21 cellular contexts compared by ENCODE assay signal in genomic region chr3:72476139-72476483, GRCh38. TPM values are rescaled to one million over a fixed set of nuclear protein-coding genes. Genes with fewer than 3 reads are reported as not detected.
DNase-seq lines count a peak whose midpoint lies in the region; ATAC-seq, FAIRE-seq and TF ChIP-seq lines count a peak whose summit lies in the region.
"Had no signal": no experiment of that assay in that cellular context is flagged by ENCODE, and none has a peak within 500 bp of the region (broad histone marks: within the 10 kb centered on the region; RNA-seq: fewer than 3 reads in every experiment).

No MANE protein-coding gene starts in this region.

- peak overlapping the region; percentile 33 for H3K27ac Mint-ChIP-seq in activated T-helper 2 cell treated with anti-CD3 and anti-CD28 coated beads, Interferon-gamma antibody, Interleukin-2, Interleukin-4, amounts not matched to agents 10 μg/mL and 5 μg/mL and 100 μg/mL, durations not matched to agents 14 hours and 24 hours and 36 hours
- H3K27ac Mint-ChIP-seq: B cell; CD4-positive, alpha-beta T cell; CD8-positive, alpha-beta T cell had no signal

- CTCF ChIA-PET in HepG2 (lab: Yijun Ruan, JAX; ENCODE audit: low intra/inter-chr PET ratio, low total read pairs), result no interaction called here

- BruUV-seq in HepG2 (replicated peaks; lab: Mats Ljungman, UMichigan), result no TSS peak

- no peak for TF ChIP-seq RAD21 in HepG2 (CRISPR knock-in tag; IDR thresholded peaks at IDR 0.05)

- H3K4me3 ChIP-seq in right lobe of liver, result no peak overlapping the region
- H3K4me3 ChIP-seq in HepG2 (replicated peaks in 1 of 3; ENCODE audit: insufficient read depth in 1 of 3, low read depth in 2 of 3, low read length in 3 of 3), result no peak overlapping the region
- H3K4me3 ChIP-seq: A549; BLaER1 treated with 17β-estradiol and CSF1 and Interleukin-3, amounts not matched to agents 10 nM and 100 nM had no signal

- no peak overlapping the region for H2AFZ ChIP-seq in HepG2 (ENCODE audit: low read length)

- no peak for FAIRE-seq in HepG2 (lab: Jason Lieb, UNC)
- FAIRE-seq: A549, D721Med, G401.6, GM12891, GM19239 had no signal

- no peaks in the 10 kb centered on the region for H3K27me3 ChIP-seq in right lobe of liver
- H3K27me3 ChIP-seq in HepG2 (ENCODE audit: control insufficient read depth in 1 of 2, insufficient read depth in 2 of 2, low read length in 2 of 2), result no peaks in the 10 kb centered on the region; a peak in 1 of 5 replicates
- H3K27me3 ChIP-seq: BLaER1 treated with 17β-estradiol and CSF1 and Interleukin-3, amounts not matched to agents 10 nM and 100 nM had no signal

- H3K4me2 ChIP-seq in HepG2 (ENCODE audit: low read depth, low read length), result no peak overlapping the region
- H3K4me2 ChIP-seq: A549; BLaER1 treated with 17β-estradiol and CSF1 and Interleukin-3, amounts not matched to agents 10 nM and 100 nM had no signal

- H3K4me3 Mint-ChIP-seq in activated T-helper 2 cell treated with anti-CD3 and anti-CD28 coated beads, Interferon-gamma antibody, Interleukin-2, Interleukin-4, amounts not matched to agents 10 μg/mL and 5 μg/mL and 100 μg/mL, durations not matched to agents 14 hours and 24 hours and 36 hours (ENCODE audit: low read depth), result no peak overlapping the region
- H3K4me3 Mint-ChIP-seq: B cell; CD4-positive, alpha-beta T cell; CD8-positive, alpha-beta T cell had no signal

- POLR2A ChIA-PET in HepG2 (lab: Yijun Ruan, JAX), result no interaction called here

- TF ChIP-seq POLR2A in right lobe of liver (IDR thresholded peaks at IDR 0.05), result no peak
- TF ChIP-seq POLR2A in HepG2 (IDR thresholded peaks at IDR 0.05; ENCODE audit: insufficient read depth in 1 of 2, low read depth in 2 of 2, low read length in 2 of 2), result no peak

- no peaks in the 10 kb centered on the region for H3K79me2 ChIP-seq in HepG2 (ENCODE audit: insufficient read depth, low read length)

- no peaks in the 10 kb centered on the region for H3K9me3 ChIP-seq in right lobe of liver
- H3K9me3 ChIP-seq in HepG2 (ENCODE audit: low read length), result no peaks in the 10 kb centered on the region
- H3K9me3 ChIP-seq: A549, Caco-2 had no signal

- TF ChIP-seq CTCF in right lobe of liver (IDR thresholded peaks at IDR 0.05), result no peak
- no peak for TF ChIP-seq CTCF in HepG2 (CRISPR knock-in tag; IDR thresholded peaks at IDR 0.05)

- peaks cover 17% of the 10 kb centered on the region for H3K36me3 Mint-ChIP-seq in activated T-helper 2 cell treated with anti-CD3 and anti-CD28 coated beads, Interferon-gamma antibody, Interleukin-2, Interleukin-4, amounts not matched to agents 10 μg/mL and 5 μg/mL and 100 μg/mL, durations not matched to agents 14 hours and 24 hours and 36 hours (ENCODE audit: low read depth)
- H3K36me3 Mint-ChIP-seq: CD8-positive, alpha-beta T cell had no signal

- intact Hi-C loops in right lobe of liver (cut with DNase I), result no loop called here
- intact Hi-C loops in HepG2 (cut with micrococcal nuclease; ENCODE audit: unreplicated experiment), result no loop called here
- intact Hi-C loops in activated T-helper 2 cell treated with anti-CD3 and anti-CD28 coated beads, Interferon-gamma antibody, Interleukin-2, Interleukin-4, amounts not matched to agents 10 μg/mL and 5 μg/mL and 100 μg/mL, durations not matched to agents 14 hours and 24 hours and 36 hours (cut with micrococcal nuclease), result loop anchor here (1.0 kb wide), 1 partner anchor 149 kb away; no protein-coding TSS in a partner anchor
- intact Hi-C loops in posterior vena cava (cut with DNase I), result no loop called here

- TF ChIP-seq EP300 in HepG2 (IDR thresholded peaks at IDR 0.05; ENCODE audit: low read depth in 2 of 2, low read length in 2 of 2) (no peak), HepG2 (CRISPR knock-in tag; IDR thresholded peaks at IDR 0.05; ENCODE audit: borderline replicate concordance) (no peak)

- H3K27ac ChIP-seq in right lobe of liver (peak overlapping the region in 2 of 3 donors; percentile 56 to 68), HepG2 (ENCODE audit: extremely low read length, insufficient read depth, low read length) (no peak overlapping the region)
- H3K27ac ChIP-seq: 22Rv1; A549; BLaER1 treated with 17β-estradiol and CSF1 and Interleukin-3, amounts not matched to agents 10 nM and 100 nM; C4-2B had no signal

- H3K36me3 ChIP-seq in right lobe of liver (no peaks in the 10 kb centered on the region), HepG2 (replicated peaks in 1 of 2; ENCODE audit: control insufficient read depth in 1 of 2, insufficient read depth in 2 of 2, low read length in 2 of 2) (no peaks in the 10 kb centered on the region)
- H3K36me3 ChIP-seq: BLaER1 treated with 17β-estradiol and CSF1 and Interleukin-3, amounts not matched to agents 10 nM and 100 nM had no signal

- peaks cover 11% of the 10 kb centered on the region for H3K9me3 Mint-ChIP-seq in activated T-helper 2 cell treated with anti-CD3 and anti-CD28 coated beads, Interferon-gamma antibody, Interleukin-2, Interleukin-4, amounts not matched to agents 10 μg/mL and 5 μg/mL and 100 μg/mL, durations not matched to agents 14 hours and 24 hours and 36 hours
- H3K9me3 Mint-ChIP-seq: CD4-positive, alpha-beta T cell; CD8-positive, alpha-beta T cell had no signal

- no peak overlapping the region for H3K9ac ChIP-seq in HepG2 (ENCODE audit: insufficient read depth, low read depth, low read length)
- H3K9ac ChIP-seq: BLaER1 treated with 17β-estradiol and CSF1 and Interleukin-3, amounts not matched to agents 10 nM and 100 nM had no signal

- H3K27me3 Mint-ChIP-seq in activated T-helper 2 cell treated with anti-CD3 and anti-CD28 coated beads, Interferon-gamma antibody, Interleukin-2, Interleukin-4, amounts not matched to agents 10 μg/mL and 5 μg/mL and 100 μg/mL, durations not matched to agents 14 hours and 24 hours and 36 hours (ENCODE audit: low read depth), result no peaks in the 10 kb centered on the region
- H3K27me3 Mint-ChIP-seq: B cell; CD4-positive, alpha-beta T cell had no signal

- H4K20me1 ChIP-seq in HepG2 (ENCODE audit: insufficient read depth, low read length), result no peaks in the 10 kb centered on the region
- H4K20me1 ChIP-seq: BLaER1 treated with 17β-estradiol and CSF1 and Interleukin-3, amounts not matched to agents 10 nM and 100 nM had no signal

- in situ Hi-C loops in HepG2 (cut with HindIII; ENCODE audit: extremely low pct_ligation_motif_present, low pct_unique_long_range_greater_than_20kb), result no loop called here

- peaks cover 61% of the 10 kb centered on the region for H3K4me1 Mint-ChIP-seq in activated T-helper 2 cell treated with anti-CD3 and anti-CD28 coated beads, Interferon-gamma antibody, Interleukin-2, Interleukin-4, amounts not matched to agents 10 μg/mL and 5 μg/mL and 100 μg/mL, durations not matched to agents 14 hours and 24 hours and 36 hours (ENCODE audit: low read depth)

- H3K4me1 ChIP-seq in right lobe of liver, result peaks cover 0 to 21% (median 7%) of the 10 kb centered on the region in 4 donors
- peaks cover 19% of the 10 kb centered on the region for H3K4me1 ChIP-seq in HepG2 (ENCODE audit: insufficient read depth, low read length)
- H3K4me1 ChIP-seq: A549; BLaER1 treated with 17β-estradiol and CSF1 and Interleukin-3, amounts not matched to agents 10 nM and 100 nM; Caco-2 had no signal

- ATAC-seq in right lobe of liver, result peak; percentile 19 to 53 (median 44)
- ATAC-seq in HepG2, result no peak
- ATAC-seq in GM21786 (IDR thresholded peaks at IDR 0.05; ENCODE audit: unreplicated experiment), result no peak
- ATAC-seq: A549; CD8-positive, alpha-beta T cell had no signal

- DNase-seq in right lobe of liver, result no peak
- no peak for DNase-seq in HepG2 (ENCODE audit: low spot score)
- no peak for DNase-seq in activated T-helper 2 cell treated with anti-CD3 and anti-CD28 coated beads, Interferon-gamma antibody, Interleukin-2, Interleukin-4, amounts not matched to agents 10 μg/mL and 5 μg/mL and 100 μg/mL, durations not matched to agents 14 hours and 24 hours and 36 hours (ENCODE audit: low spot score)
- DNase-seq in posterior vena cava (ENCODE audit: low spot score), result no peak
- DNase-seq: AML-193; Caco-2; Calu3; CD4-positive, alpha-beta T cell; CD8-positive, alpha-beta T cell; DMS79 treated with DMSO at 0.1 percent for 48 hours; GF-D8 had no signal

TF ChIP-seq in HepG2, 621 proteins besides CTCF, POLR2A, EP300 and RAD21:
- TF ChIP-seq ZNF326 (CRISPR knock-in tag; IDR thresholded peaks at IDR 0.05; ENCODE audit: borderline replicate concordance) (no peak), NFATC3 (CRISPR knock-in tag; IDR thresholded peaks at IDR 0.05) (no peak)

RNA-seq across cellular contexts. Expression of gene RYBP, which starts 29.7 kb away (rescaled TPM):
- total RNA-seq in right lobe of liver, result 1 to 10 TPM; 4.2 to 8.7 (median 5.4) TPM
- 6.1 and 13.2 TPM in 2 replicates for total RNA-seq in HepG2 (2016; rRNA removed; fragmentation: Illumina TruSeq; extraction: Trizol)
- 1.0 and 1.2 TPM in 2 replicates for total RNA-seq in HepG2 (2016; cell fraction: cytosol; rRNA removed; fragmentation: Illumina TruSeq; extraction: Trizol; ENCODE audit: low read depth)
- 6.3 and 12.2 TPM in 2 replicates for total RNA-seq in HepG2 (2016; cell fraction: insoluble cytoplasmic fraction; rRNA removed; fragmentation: Illumina TruSeq; extraction: Trizol)
- total RNA-seq in HepG2 (2016; cell fraction: membrane; rRNA removed; fragmentation: Illumina TruSeq; extraction: Trizol), result 7.7 and 7.8 TPM in 2 replicates
- 8.8 and 10.1 TPM in 2 replicates for total RNA-seq in HepG2 (2016; cell fraction: nucleus; rRNA removed; fragmentation: Illumina TruSeq; extraction: Trizol)
- 8.0 and 10.7 TPM in 2 replicates for polyA plus RNA-seq in HepG2 (2011; rRNA removed)
- polyA plus RNA-seq in HepG2 (2011; cell fraction: cytosol; rRNA removed), result 4.9 and 7.5 TPM in 2 replicates
- 5.2 and 6.1 TPM in 2 replicates for polyA plus RNA-seq in HepG2 (2011; cell fraction: nucleus; rRNA removed)
- polyA plus RNA-seq in HepG2 (2012), result 15.4 and 18.6 TPM in 2 replicates
- polyA plus RNA-seq in HepG2 (2016; cell fraction: cytosol; fragmentation: Illumina TruSeq; extraction: Trizol; ENCODE audit: low read depth), result 1.4 TPM in 2 replicates
- polyA plus RNA-seq in HepG2 (2016; cell fraction: insoluble cytoplasmic fraction; fragmentation: Illumina TruSeq; extraction: Trizol; ENCODE audit: low read depth), result 16.6 TPM in 2 replicates
- 6.0 and 6.1 TPM in 2 replicates for polyA plus RNA-seq in HepG2 (2016; cell fraction: membrane; fragmentation: Illumina TruSeq; extraction: Trizol; ENCODE audit: low read depth)
- polyA plus RNA-seq in HepG2 (2016; cell fraction: nucleus; fragmentation: Illumina TruSeq; extraction: Trizol; ENCODE audit: insufficient read depth, low read depth), result 13.8 and 14.7 TPM in 2 replicates
- polyA minus RNA-seq in HepG2 (2011; rRNA and poly(A)+ RNA removed; ENCODE audit: low replicate concordance), result 2.2 and 5.2 TPM in 2 replicates
- 13.5 and 13.7 TPM in 2 replicates for polyA minus RNA-seq in HepG2 (2011; cell fraction: cytosol; rRNA and poly(A)+ RNA removed)
- 17.0 and 23.4 TPM in 2 replicates for polyA minus RNA-seq in HepG2 (2011; cell fraction: nucleus; rRNA and poly(A)+ RNA removed)
- 78.1 and 78.3 TPM in 2 replicates for total RNA-seq in activated T-helper 2 cell treated with anti-CD3 and anti-CD28 coated beads, Interferon-gamma antibody, Interleukin-2, Interleukin-4, amounts not matched to agents 10 μg/mL and 5 μg/mL and 100 μg/mL, durations not matched to agents 14 hours and 24 hours and 36 hours
- total RNA-seq in posterior vena cava, result 10 to 100 TPM; 14.0 to 15.0 TPM

Comparison
In these comparisons a context has a peak if more than half of its experiments do, and no peak if none do; other contexts are left out.
1. ATAC-seq: peak in right lobe of liver (4 of 4); none in HepG2 (single experiment) and GM21786 (single experiment).